In genomic region chr5:135033866-135034185, GRCh38 we compare ENCODE assay signal across 8 cellular contexts. TPM values are rescaled to one million over a fixed set of nuclear protein-coding genes. Genes with fewer than 3 reads are reported as not detected.
DNase-seq lines count a peak whose midpoint lies in the region; ATAC-seq, FAIRE-seq and TF ChIP-seq lines count a peak whose summit lies in the region.
"Had no signal": no experiment of that assay in that cellular context is flagged by ENCODE, and none has a peak within 500 bp of the region (broad histone marks: within the 10 kb centered on the region; RNA-seq: fewer than 3 reads in every experiment).

No MANE protein-coding gene starts in this region.

- H3K4me1 ChIP-seq in SJSA1 (replicated peaks): peaks cover 13% of the 10 kb centered on the region

- no peak for TF ChIP-seq POLR2A in H54 (IDR thresholded peaks at IDR 0.05; ENCODE audit: low read depth, low read length)

- no peaks in the 10 kb centered on the region for H3K9me3 ChIP-seq in SJSA1 (replicated peaks)

- peak overlapping the region; percentile 66 for H3K27ac ChIP-seq in SJSA1

- H3K36me3 ChIP-seq in SJSA1: peaks cover 13% of the 10 kb centered on the region

- FAIRE-seq in H54 (lab: Jason Lieb, UNC): no peak
- FAIRE-seq: colon had no signal

- peaks cover 7% of the 10 kb centered on the region for H3K27me3 ChIP-seq in SJSA1 (replicated peaks)

- H3K4me3 ChIP-seq in SJSA1: peak overlapping the region; percentile 92

- ATAC-seq in left cardiac atrium (peak; percentile 13 to 42), GM21576 (IDR thresholded peaks at IDR 0.05; ENCODE audit: unreplicated experiment) (no peak)
- ATAC-seq in stimulated activated naive CD8-positive, alpha-beta T cell treated with anti-CD3 and anti-CD28 coated beads, Interleukin-15, Interleukin-2, amounts not matched to agents 100 U/mL and 50 U/mL, for 24 hours: peak; percentile 15

- intact Hi-C loops in left cardiac atrium (cut with DNase I): no loop called here

- DNase-seq in H54 (ENCODE audit: insufficient read length, low spot score) (peak; percentile 84), SJSA1 (ENCODE audit: low read depth in 1 of 2, low spot score in 2 of 2) (no peak), left cardiac atrium (no peak), putamen (ENCODE audit: low spot score) (no peak)
- DNase-seq in stimulated activated naive CD8-positive, alpha-beta T cell treated with anti-CD3 and anti-CD28 coated beads, Interleukin-15, Interleukin-2, amounts not matched to agents 100 U/mL and 50 U/mL, for 24 hours: no peak
- no peak for DNase-seq in activated effector memory CD4-positive, alpha-beta T cell treated with anti-CD3 and anti-CD28 coated beads, Interleukin-2, amount 50 U/mL, for 16 hours

RNA-seq across cellular contexts. Expression of gene PITX1, which starts 0.2 kb away (rescaled TPM):
- 25.0 and 28.4 TPM in 2 replicates for total RNA-seq in SJSA1 (2014; rRNA removed; shearing (Covaris generic))
- total RNA-seq in left cardiac atrium: not detected

Comparison
In these comparisons a context has a peak if more than half of its experiments do, and no peak if none do; other contexts are left out.
1. RNA of gene PITX1, which starts 0.2 kb away (total RNA-seq): 25.0 to 28.4 TPM in SJSA1; not detected in left cardiac atrium; every median in the first group is over 10 times any median in the second.